ENCODE assay signal across 8 cellular contexts in the genomic region with DNA sequence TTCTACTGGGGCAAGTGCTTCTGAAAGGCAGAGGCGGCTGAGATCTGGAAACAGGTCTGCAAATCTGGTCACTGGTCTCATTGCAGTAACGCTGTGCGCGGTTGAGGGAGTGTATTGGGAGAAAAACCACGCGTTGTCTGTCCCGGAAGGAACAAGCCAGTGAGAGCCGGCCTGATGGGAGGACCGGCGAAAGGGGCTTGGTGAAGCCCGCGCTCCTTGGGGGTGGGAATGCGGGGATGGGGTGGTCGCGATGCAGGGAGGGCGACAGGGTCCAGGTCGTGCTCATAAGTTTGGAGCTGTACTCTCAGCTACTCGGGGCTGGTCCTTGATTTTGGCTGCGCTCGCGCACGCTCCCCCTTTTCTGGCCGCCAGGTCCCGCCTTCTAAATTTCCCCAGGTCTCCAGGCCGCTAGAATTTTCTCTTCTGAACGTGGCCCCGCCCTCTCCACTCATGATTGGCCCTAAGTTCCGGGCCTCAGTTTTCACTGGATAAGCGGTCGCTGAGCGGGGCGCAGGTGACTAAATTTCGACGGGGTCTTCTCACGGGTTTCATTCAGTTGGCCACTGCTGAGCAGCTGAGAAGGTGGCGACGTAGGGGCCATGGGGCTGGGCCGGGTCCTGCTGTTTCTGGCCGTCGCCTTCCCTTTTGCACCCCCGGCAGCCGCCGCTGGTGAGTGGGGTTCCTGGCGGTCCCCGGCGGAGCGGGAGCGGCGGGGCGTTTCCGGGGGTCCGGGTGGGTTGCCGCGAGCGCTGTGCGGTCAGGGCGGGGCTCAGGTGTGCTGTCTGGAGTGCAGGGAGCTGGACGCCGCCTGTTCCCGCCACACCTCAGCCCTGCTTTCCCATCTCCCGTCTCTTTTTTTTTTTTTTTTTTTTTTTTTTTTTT. TPM values are rescaled to one million over a fixed set of nuclear protein-coding genes. Genes with fewer than 3 reads are reported as not detected.
DNase-seq lines count a peak whose midpoint lies in the region; ATAC-seq, FAIRE-seq and TF ChIP-seq lines count a peak whose summit lies in the region.

A gene (plus strand): TSS at position 551 of the 882 bp plus-strand sequence. CDS start 49 bp downstream, at position 600.

- POLR2A ChIA-PET in A549 (lab: Yijun Ruan, JAX) = interaction anchor here (0.9 kb wide), 1 partner anchor 44 kb away, joined by 5 read pairs; a partner anchor contains a TSS
- POLR2A ChIA-PET in Panc1 (lab: Charles Lee) = interaction anchor here (0.7 kb wide), 2 partner anchors 38 to 167 kb away, joined by 3 to 15 read pairs; a partner anchor contains a TSS

- peaks cover 98% of the 10 kb centered on the region for H3K27me3 Mint-ChIP-seq in neural crest cell (ENCODE audit: low read depth)

- peak within 1 kb of the TSS; percentile 82 for H3K4me3 Mint-ChIP-seq in neural crest cell

- H3K36me3 ChIP-seq in Panc1 (ENCODE audit: control insufficient read depth, insufficient read depth, low read length) (no peaks in the 10 kb centered on the region; the same call in 1 of the 2 replicates), stomach smooth muscle (ENCODE audit: control insufficient read depth in 2 of 2, insufficient read depth in 2 of 2, low read length in 2 of 2) (no peaks in the 10 kb centered on the region)

- no peaks in the 10 kb centered on the region for H3K36me3 Mint-ChIP-seq in neural crest cell (ENCODE audit: low read depth)

- H3K4me2 ChIP-seq in A549 = peak within 1 kb of the TSS; percentile 82

- H3K9me3 ChIP-seq in A549 (no peaks in the 10 kb centered on the region), Panc1 (ENCODE audit: control insufficient read depth, insufficient read depth, low read depth, low read length) (no peaks in the 10 kb centered on the region), stomach smooth muscle (ENCODE audit: control insufficient read depth in 2 of 2, low read length in 2 of 2) (no peaks in the 10 kb centered on the region)

- H3K4me1 ChIP-seq in A549 = peaks cover 10% of the 10 kb centered on the region; the same call in 2 of the 3 replicates
- peaks cover 16% of the 10 kb centered on the region; the same call in 1 of the 2 replicates for H3K4me1 ChIP-seq in Panc1 (ENCODE audit: control insufficient read depth, insufficient read depth, low read length)
- H3K4me1 ChIP-seq in stomach smooth muscle (ENCODE audit: control insufficient read depth, insufficient read depth, low read length) = peaks cover 13% of the 10 kb centered on the region

- TF ChIP-seq RAD21 in A549 (conservative IDR thresholded peaks at IDR 0.05 in 1 of 2, IDR thresholded peaks at IDR 0.05 in 1 of 2) = no peak

- peak within 1 kb of the TSS; percentile 53 for H3K4me3 ChIP-seq in A549
- peak within 1 kb of the TSS; percentile 79 to 83 for H3K4me3 ChIP-seq in Panc1 (ENCODE audit: low read depth in 2 of 2, low read length in 2 of 2)
- peak within 1 kb of the TSS; percentile 69 for H3K4me3 ChIP-seq in fibroblast of villous mesenchyme (ENCODE audit: low read depth, low read length)
- H3K4me3 ChIP-seq in stomach smooth muscle (ENCODE audit: low read length in 2 of 2) = peak within 1 kb of the TSS; percentile 70 to 72

- no peak within 1 kb of the TSS for H3K27ac Mint-ChIP-seq in neural crest cell (ENCODE audit: unreplicated experiment)

- peaks cover 3% of the 10 kb centered on the region for H3K9me3 Mint-ChIP-seq in neural crest cell

- peak; percentile 64 for TF ChIP-seq POLR2A in A549 (IDR thresholded peaks at IDR 0.05; ENCODE audit: low read length)

- in situ Hi-C loops in Panc1 (cut with HindIII; ENCODE audit: low pct_unique_long_range_greater_than_20kb, low sequenced_read_pairs) = no loop called here

- TF ChIP-seq CTCF in A549 (IDR thresholded peaks at IDR 0.05) (no peak), Panc1 (IDR thresholded peaks at IDR 0.05) (no peak), fibroblast of villous mesenchyme (IDR thresholded peaks at IDR 0.05; ENCODE audit: insufficient read depth, low read depth, low read length) (no peak), neural crest cell (conservative IDR thresholded peaks at IDR 0.05) (no peak)

- peak within 1 kb of the TSS; percentile 73 to 90 for H3K27ac ChIP-seq in A549
- peak within 1 kb of the TSS; percentile 95 for H3K27ac ChIP-seq in Panc1 (ENCODE audit: low read length)
- H3K27ac ChIP-seq in stomach smooth muscle (ENCODE audit: low read length) = no peak within 1 kb of the TSS

- peak within 1 kb of the TSS in 1 of 2 donors; percentile 17 for H3K9ac ChIP-seq in stomach smooth muscle (ENCODE audit: low read length in 2 of 2)

- H3K4me1 Mint-ChIP-seq in neural crest cell = peaks cover 24% of the 10 kb centered on the region

- DNase-seq in A549 (ENCODE audit: low read depth in 1 of 2, low spot score in 1 of 2) (peak; percentile 78 to 80), Panc1 (ENCODE audit: low read depth, low spot score) (no peak), fibroblast of villous mesenchyme (ENCODE audit: low read depth) (peak; percentile 79), neural crest cell (ENCODE audit: low read depth, low spot score) (no peak)
- peak; percentile 78 for DNase-seq in activated T-helper 9 cell treated with anti-CD3 and anti-CD28 coated beads, Interleukin-2, amount 50 U/mL, for 16 hours (ENCODE audit: low read depth)

- no peaks in the 10 kb centered on the region for H3K27me3 ChIP-seq in Panc1 (ENCODE audit: control insufficient read depth, insufficient read depth, low read length)
- peaks cover 11 to 25% of the 10 kb centered on the region in 2 donors for H3K27me3 ChIP-seq in stomach smooth muscle (ENCODE audit: control insufficient read depth in 1 of 2, insufficient read depth in 2 of 2, low read length in 2 of 2)

- no peak for TF ChIP-seq EP300 in A549 (IDR thresholded peaks at IDR 0.05)

- WGBS in A549 (ENCODE audit: missing lambda C conversion rate) = 1% methylated on average over 35 of the region's 61 CpGs

- ATAC-seq in A549 (peak; percentile 76 to 84), GM18868 (IDR thresholded peaks at IDR 0.05; ENCODE audit: unreplicated experiment) (peak; percentile 55), HG03378 (IDR thresholded peaks at IDR 0.05; ENCODE audit: unreplicated experiment) (peak; percentile 40), Panc1 (peak; percentile 73)

- FAIRE-seq in A549 (lab: Jason Lieb, UNC) = no peak

- CTCF ChIA-PET in A549 (lab: Yijun Ruan, JAX) = interaction anchor here (0.9 to 1.1 kb wide), 3 partner anchors 27 to 101 kb away, joined by 4 read pairs; no protein-coding TSS in a partner anchor
- CTCF ChIA-PET in Panc1 (lab: Charles Lee) = interaction anchor here (0.7 kb wide), 2 partner anchors 64 to 80 kb away, joined by 4 to 6 read pairs; no protein-coding TSS in a partner anchor

- no TSS peak for BruUV-seq in Panc1 (replicated peaks; lab: Mats Ljungman, UMichigan)

- intact Hi-C loops in Panc1 (cut with micrococcal nuclease; ENCODE audit: unreplicated experiment) = no loop called here

TF ChIP-seq in A549, 52 proteins besides CTCF, POLR2A, EP300 and RAD21 (continues in another document):
- TF ChIP-seq NR3C1 (IDR thresholded peaks at IDR 0.05) (no peak), TFCP2L1 (CRISPR knock-in tag; IDR thresholded peaks at IDR 0.05) (no peak), HEYL (CRISPR knock-in tag; IDR thresholded peaks at IDR 0.05) (no peak), HOXB13 (CRISPR knock-in tag; IDR thresholded peaks at IDR 0.05; ENCODE audit: low read depth) (no peak), CBX8 (IDR thresholded peaks at IDR 0.05) (no peak), ESRRA (IDR thresholded peaks at IDR 0.05; ENCODE audit: borderline replicate concordance, low read length) (no peak), POLR2AphosphoS2 (conservative IDR thresholded peaks at IDR 0.05; ENCODE audit: low read length) (no peak), HOXB5 (CRISPR knock-in tag; IDR thresholded peaks at IDR 0.05) (no peak), CBX2 (IDR thresholded peaks at IDR 0.05; ENCODE audit: borderline replicate concordance, low read depth) (no peak), BHLHE40 (IDR thresholded peaks at IDR 0.05; ENCODE audit: low read depth, low read length) (no peak)
- TF ChIP-seq, protein P1, sequence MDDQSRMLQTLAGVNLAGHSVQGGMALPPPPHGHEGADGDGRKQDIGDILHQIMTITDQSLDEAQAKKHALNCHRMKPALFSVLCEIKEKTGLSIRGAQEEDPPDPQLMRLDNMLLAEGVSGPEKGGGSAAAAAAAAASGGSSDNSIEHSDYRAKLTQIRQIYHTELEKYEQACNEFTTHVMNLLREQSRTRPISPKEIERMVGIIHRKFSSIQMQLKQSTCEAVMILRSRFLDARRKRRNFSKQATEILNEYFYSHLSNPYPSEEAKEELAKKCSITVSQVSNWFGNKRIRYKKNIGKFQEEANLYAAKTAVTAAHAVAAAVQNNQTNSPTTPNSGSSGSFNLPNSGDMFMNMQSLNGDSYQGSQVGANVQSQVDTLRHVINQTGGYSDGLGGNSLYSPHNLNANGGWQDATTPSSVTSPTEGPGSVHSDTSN (IDR thresholded peaks at IDR 0.05) = 0 out of 2 replicates have a peak, but pooled peaks have one; percentile 22
- TF ChIP-seq, protein P2, sequence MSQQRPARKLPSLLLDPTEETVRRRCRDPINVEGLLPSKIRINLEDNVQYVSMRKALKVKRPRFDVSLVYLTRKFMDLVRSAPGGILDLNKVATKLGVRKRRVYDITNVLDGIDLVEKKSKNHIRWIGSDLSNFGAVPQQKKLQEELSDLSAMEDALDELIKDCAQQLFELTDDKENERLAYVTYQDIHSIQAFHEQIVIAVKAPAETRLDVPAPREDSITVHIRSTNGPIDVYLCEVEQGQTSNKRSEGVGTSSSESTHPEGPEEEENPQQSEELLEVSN (IDR thresholded peaks at IDR 0.05; ENCODE audit: borderline replicate concordance, low read depth) = 0 out of 2 replicates have a peak, but pooled peaks have one; percentile 41
- TF ChIP-seq, protein P3, sequence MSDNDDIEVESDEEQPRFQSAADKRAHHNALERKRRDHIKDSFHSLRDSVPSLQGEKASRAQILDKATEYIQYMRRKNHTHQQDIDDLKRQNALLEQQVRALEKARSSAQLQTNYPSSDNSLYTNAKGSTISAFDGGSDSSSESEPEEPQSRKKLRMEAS (IDR thresholded peaks at IDR 0.05) = peak; percentile 39; the same call in 1 of the 2 replicates

RNA-seq across cellular contexts. Expression of the gene that starts here (rescaled TPM):
- polyA plus RNA-seq in A549 (2011; rRNA removed) (6.8 and 7.9 TPM in 2 replicates), A549 (2017; fragmentation: RNase III; extraction: RNeasy Plus Mini Kit Qiagen cat#74134 plus additional on column Dnase treatment) (5.9 to 7.0 TPM (median 6.8 TPM) in 3 replicates)
- polyA plus RNA-seq in A549 (2012; cell fraction: cytosol; rRNA removed) = 5.5 and 6.3 TPM in 2 replicates
- 7.1 TPM in 2 replicates for polyA plus RNA-seq in A549 (2012; cell fraction: nucleus; rRNA removed)
- polyA minus RNA-seq in A549 (2011; rRNA and poly(A)+ RNA removed) = 5.5 and 7.6 TPM in 2 replicates
- total RNA-seq in Panc1 (2021; ENCODE audit: unreplicated experiment) (72.1 TPM), fibroblast of villous mesenchyme (15.5 and 30.7 TPM in 2 replicates), neural crest cell (0.61 TPM in 1 of 2 replicates, not detected in the other)
- polyA plus RNA-seq in Panc1 (2012; ENCODE audit: insufficient read length) = 53.1 TPM

Comparison
In these comparisons a context has a peak if more than half of its experiments do, and no peak if none do; other contexts are left out.
1. RNA of the gene that starts here (total RNA-seq): 72.1 TPM in Panc1 (single experiment) and 15.5 to 30.7 TPM in fibroblast of villous mesenchyme; 0.61 TPM in neural crest cell; every median in the first group is over 10 times any median in the second.
2. DNase-seq: peak in A549 (2 of 2), activated T-helper 9 cell treated with anti-CD3 and anti-CD28 coated beads, Interleukin-2, amount 50 U/mL, for 16 hours (single experiment) and fibroblast of villous mesenchyme (single experiment); none in Panc1 (single experiment) and neural crest cell (single experiment).
3. Peak in every context shown above with its lines, with median percentiles within 50 percentile points of each other: ATAC-seq and H3K4me3 ChIP-seq.